Comparison of ENCODE assay signal across 8 cellular contexts in the genomic region with DNA sequence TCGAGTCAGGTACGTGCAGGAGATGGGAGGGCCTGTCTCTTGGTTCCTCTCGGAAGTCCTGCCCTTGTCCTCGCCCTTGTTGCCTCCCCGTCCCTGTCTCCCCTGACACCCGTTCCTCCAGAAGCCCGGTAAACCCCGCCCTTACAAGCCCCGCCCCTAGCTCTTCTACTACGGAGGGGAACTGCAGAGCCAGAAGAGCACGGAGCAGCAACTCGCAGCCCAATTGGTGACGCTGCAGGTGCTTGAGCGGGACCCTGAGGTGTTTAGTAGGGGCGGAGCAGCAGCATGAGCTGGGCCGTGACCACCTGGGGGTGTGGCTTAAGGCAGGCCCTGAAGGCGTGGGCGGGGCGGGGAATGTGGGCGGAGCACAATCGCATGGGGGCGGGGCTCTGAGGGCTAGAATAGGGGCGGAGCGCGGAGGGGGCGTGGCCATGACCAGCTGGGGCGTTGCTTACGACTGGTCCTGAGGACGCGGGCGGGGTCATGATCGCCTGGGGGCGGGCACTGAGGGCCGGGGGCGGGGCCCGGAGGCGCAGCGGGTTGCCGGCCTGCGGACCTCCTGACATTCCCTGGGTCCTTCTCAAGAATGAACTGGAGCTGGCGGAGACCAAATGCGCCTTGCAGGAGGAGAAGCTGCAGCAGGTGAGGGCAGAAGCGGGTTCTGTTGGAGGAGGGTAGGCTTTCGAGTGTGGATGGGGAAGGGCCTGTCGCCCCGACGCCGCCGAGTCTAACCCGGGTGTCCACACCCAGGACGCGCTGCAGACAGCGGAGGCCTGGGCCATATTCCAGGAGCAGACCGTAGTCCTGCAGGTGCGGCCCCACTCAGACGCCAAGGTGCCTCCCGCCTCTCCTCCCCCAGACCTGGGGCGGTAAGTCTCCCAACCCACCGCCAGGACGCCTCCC. TPM values are rescaled to one million over a fixed set of nuclear protein-coding genes. Genes with fewer than 3 reads are reported as not detected.
DNase-seq lines count a peak whose midpoint lies in the region; ATAC-seq and TF ChIP-seq lines count a peak whose summit lies in the region.
"Not testable (repeated sequence)": the region's sequence is repeated elsewhere in the genome, so short reads cannot be mapped to it uniquely, and the experiment has no call there.

No MANE protein-coding gene starts in this region.

- not testable (repeated sequence) for H3K9me3 ChIP-seq in CD4-positive, alpha-beta T cell (ENCODE audit: control insufficient read depth, low read length)

- H3K27ac Mint-ChIP-seq in CD4-positive, alpha-beta T cell = peak overlapping the region; percentile 97
- peak overlapping the region; percentile 94 for H3K27ac Mint-ChIP-seq in T-helper 1 cell treated with Interleukin-12 subunit alpha and Interleukin-12 subunit beta and Interleukin-4 antibody, amounts not matched to agents 30 μg/mL and 1 μg/mL, for 36 hours
- H3K27ac Mint-ChIP-seq in activated naive CD4-positive, alpha-beta T cell treated with anti-CD3 and anti-CD28 coated beads, Interleukin-2, amount 50 U/mL, for 72 hours = peak overlapping the region in 1 of 2 donors; percentile 68
- peak overlapping the region; percentile 76 to 99 (median 97) for H3K27ac Mint-ChIP-seq in naive thymus-derived CD8-positive, alpha-beta T cell

- POLR2A ChIA-PET in CD4-positive, alpha-beta T cell (lab: Charles Lee); naive thymus-derived CD8-positive, alpha-beta T cell (lab: Charles Lee): not testable (repeated sequence)

- not testable (repeated sequence) for H3K9me3 Mint-ChIP-seq in CD4-positive, alpha-beta T cell; T-helper 1 cell treated with Interleukin-12 subunit alpha and Interleukin-12 subunit beta and Interleukin-4 antibody, amounts not matched to agents 30 μg/mL and 1 μg/mL, for 36 hours; activated naive CD4-positive, alpha-beta T cell treated with anti-CD3 and anti-CD28 coated beads, Interleukin-2, amount 50 U/mL, for 72 hours; naive thymus-derived CD8-positive, alpha-beta T cell

- H3K4me3 ChIP-seq in fibroblast of villous mesenchyme (ENCODE audit: low read depth, low read length) = peak overlapping the region; percentile 57

- DNase-seq in CD4-positive, alpha-beta T cell = peak; percentile 85 to 95 (median 90)
- peak; percentile 83 to 86 for DNase-seq in activated naive CD4-positive, alpha-beta T cell treated with anti-CD3 and anti-CD28 coated beads, Interleukin-2, amount 50 U/mL, for 72 hours (ENCODE audit: low spot score in 2 of 2)
- peak; percentile 85 for DNase-seq in fibroblast of villous mesenchyme (ENCODE audit: low read depth)
- DNase-seq in naive thymus-derived CD8-positive, alpha-beta T cell = peak; percentile 80 to 98 (median 90)
- peak; percentile 79 for DNase-seq in stimulated activated CD8-positive, alpha-beta memory T cell treated with anti-CD3 and anti-CD28 coated beads, Interleukin-12 subunit alpha, Interleukin-12 subunit beta, amount 100 ng/mL, for 24 hours (ENCODE audit: extremely low read depth)

- not testable (repeated sequence) for H3K4me1 Mint-ChIP-seq in CD4-positive, alpha-beta T cell (ENCODE audit: low read depth); T-helper 1 cell treated with Interleukin-12 subunit alpha and Interleukin-12 subunit beta and Interleukin-4 antibody, amounts not matched to agents 30 μg/mL and 1 μg/mL, for 36 hours (ENCODE audit: low read depth); naive thymus-derived CD8-positive, alpha-beta T cell

- intact Hi-C loops in CD4-positive, alpha-beta T cell (cut with DNase I, micrococcal nuclease) = not testable (repeated sequence)

- CTCF ChIA-PET in CD4-positive, alpha-beta T cell (lab: Charles Lee) = not testable (repeated sequence)

- not testable (repeated sequence) for H3K27me3 Mint-ChIP-seq in CD4-positive, alpha-beta T cell; T-helper 1 cell treated with Interleukin-12 subunit alpha and Interleukin-12 subunit beta and Interleukin-4 antibody, amounts not matched to agents 30 μg/mL and 1 μg/mL, for 36 hours (ENCODE audit: low read depth); naive thymus-derived CD8-positive, alpha-beta T cell

- not testable (repeated sequence) for H3K27me3 ChIP-seq in CD4-positive, alpha-beta T cell (ENCODE audit: control insufficient read depth, insufficient read depth, low read length)

- not testable (repeated sequence) for TF ChIP-seq CTCF in CD4-positive, alpha-beta T cell (IDR thresholded peaks at IDR 0.05); fibroblast of villous mesenchyme (IDR thresholded peaks at IDR 0.05; ENCODE audit: insufficient read depth, low read depth, low read length)

- ATAC-seq in CD4-positive, alpha-beta T cell (ENCODE audit: poor library complexity) = peak; percentile 86
- peak; percentile 74 for ATAC-seq in GM21390 (IDR thresholded peaks at IDR 0.05; ENCODE audit: unreplicated experiment)
- peak; percentile 87 for ATAC-seq in HG03378 (IDR thresholded peaks at IDR 0.05; ENCODE audit: unreplicated experiment)
- ATAC-seq in activated naive CD4-positive, alpha-beta T cell treated with anti-CD3 and anti-CD28 coated beads, Interleukin-2, amount 50 U/mL, for 72 hours = peak; percentile 83 to 92
- peak; percentile 86 to 87 for ATAC-seq in naive thymus-derived CD8-positive, alpha-beta T cell

- H3K27ac ChIP-seq in CD4-positive, alpha-beta T cell (ENCODE audit: low read depth, low read length) = not testable (repeated sequence)

- not testable (repeated sequence) for H3K36me3 Mint-ChIP-seq in CD4-positive, alpha-beta T cell (ENCODE audit: low read depth); T-helper 1 cell treated with Interleukin-12 subunit alpha and Interleukin-12 subunit beta and Interleukin-4 antibody, amounts not matched to agents 30 μg/mL and 1 μg/mL, for 36 hours (ENCODE audit: low read depth); activated naive CD4-positive, alpha-beta T cell treated with anti-CD3 and anti-CD28 coated beads, Interleukin-2, amount 50 U/mL, for 72 hours; naive thymus-derived CD8-positive, alpha-beta T cell

- peak overlapping the region; percentile 94 for H3K4me3 Mint-ChIP-seq in CD4-positive, alpha-beta T cell
- H3K4me3 Mint-ChIP-seq in T-helper 1 cell treated with Interleukin-12 subunit alpha and Interleukin-12 subunit beta and Interleukin-4 antibody, amounts not matched to agents 30 μg/mL and 1 μg/mL, for 36 hours = peak overlapping the region; percentile 86
- H3K4me3 Mint-ChIP-seq in naive thymus-derived CD8-positive, alpha-beta T cell = peak overlapping the region; percentile 86 to 96 (median 90)

RNA-seq across cellular contexts. Expression of a gene that starts 1.3 kb away (rescaled TPM):
- 1 to 10 TPM; 3.9 to 4.3 TPM for total RNA-seq in CD4-positive, alpha-beta T cell
- total RNA-seq in activated naive CD4-positive, alpha-beta T cell treated with anti-CD3 and anti-CD28 coated beads, Interleukin-2, amount 50 U/mL, for 72 hours = 1 to 10 TPM in 1 of 2 donors, under 1 TPM in 1; 0.93 to 3.2 TPM
- total RNA-seq in fibroblast of villous mesenchyme = 0.97 and 1.7 TPM in 2 replicates
- total RNA-seq in naive thymus-derived CD8-positive, alpha-beta T cell = 1 to 10 TPM; 5.4 to 5.6 TPM
- 1 to 10 TPM; 1.0 to 1.5 (median 1.1) TPM for polyA plus RNA-seq in naive thymus-derived CD8-positive, alpha-beta T cell

RNA-seq across cellular contexts. Expression of a gene that starts 51.3 kb away (rescaled TPM):
- 10 to 100 TPM in 1 of 2 experiments, 1 to 10 TPM in 1; 10.0 TPM for total RNA-seq in CD4-positive, alpha-beta T cell
- 1 to 10 TPM; 6.0 to 6.8 TPM for total RNA-seq in activated naive CD4-positive, alpha-beta T cell treated with anti-CD3 and anti-CD28 coated beads, Interleukin-2, amount 50 U/mL, for 72 hours
- 2.9 and 3.0 TPM in 2 replicates for total RNA-seq in fibroblast of villous mesenchyme
- total RNA-seq in naive thymus-derived CD8-positive, alpha-beta T cell = 10 to 100 TPM; 11.1 to 11.3 TPM
- 1 to 10 TPM in 2 of 3 donors, under 1 TPM in 1; 0.77 to 1.1 (median 1.0) TPM for polyA plus RNA-seq in naive thymus-derived CD8-positive, alpha-beta T cell
